Comparison of ENCODE assay signal across 1 cellular context in genomic region chr9:37593877-37594448, GRCh38.
TF ChIP-seq lines count a peak whose summit lies in the region.

No MANE protein-coding gene starts in this region.

TF ChIP-seq in K562, 482 proteins besides CTCF, POLR2A, EP300 and RAD21 (continued from another document):
- TF ChIP-seq CBX8 (IDR thresholded peaks at IDR 0.05; ENCODE audit: borderline replicate concordance, extremely low read depth, low read depth, low read length, poor library complexity, severe bottlenecking) (no peak), CBX1 (IDR thresholded peaks at IDR 0.05; ENCODE audit: low read depth) (no peak), PPARD (CRISPR knock-in tag; IDR thresholded peaks at IDR 0.05) (no peak), MTA1 (IDR thresholded peaks at IDR 0.05; ENCODE audit: borderline replicate concordance) (no peak), NR2C2 (CRISPR knock-in tag; IDR thresholded peaks at IDR 0.05) (no peak), NR2C2 (tag; IDR thresholded peaks at IDR 0.05) (no peak), ZNF717 (CRISPR knock-in tag; IDR thresholded peaks at IDR 0.05) (no peak), MECOM (CRISPR knock-in tag; IDR thresholded peaks at IDR 0.05) (peak; percentile 69), NKRF (IDR thresholded peaks at IDR 0.05; ENCODE audit: borderline replicate concordance) (no peak), ZNF507 (tag; conservative IDR thresholded peaks at IDR 0.05) (no peak), CBX3 (IDR thresholded peaks at IDR 0.05; ENCODE audit: borderline replicate concordance in 1 of 2, low read length in 2 of 2) (no peak), MCM2 (IDR thresholded peaks at IDR 0.05; ENCODE audit: low read depth) (no peak), ILF3 (IDR thresholded peaks at IDR 0.05; ENCODE audit: borderline replicate concordance) (no peak)
- TF ChIP-seq, protein P1, sequence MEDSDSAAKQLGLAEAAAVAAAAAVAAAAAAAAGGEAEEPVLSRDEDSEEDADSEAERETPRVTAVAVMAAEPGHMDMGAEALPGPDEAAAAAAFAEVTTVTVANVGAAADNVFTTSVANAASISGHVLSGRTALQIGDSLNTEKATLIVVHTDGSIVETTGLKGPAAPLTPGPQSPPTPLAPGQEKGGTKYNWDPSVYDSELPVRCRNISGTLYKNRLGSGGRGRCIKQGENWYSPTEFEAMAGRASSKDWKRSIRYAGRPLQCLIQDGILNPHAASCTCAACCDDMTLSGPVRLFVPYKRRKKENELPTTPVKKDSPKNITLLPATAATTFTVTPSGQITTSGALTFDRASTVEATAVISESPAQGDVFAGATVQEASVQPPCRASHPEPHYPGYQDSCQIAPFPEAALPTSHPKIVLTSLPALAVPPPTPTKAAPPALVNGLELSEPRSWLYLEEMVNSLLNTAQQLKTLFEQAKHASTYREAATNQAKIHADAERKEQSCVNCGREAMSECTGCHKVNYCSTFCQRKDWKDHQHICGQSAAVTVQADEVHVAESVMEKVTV (CRISPR knock-in tag; IDR thresholded peaks at IDR 0.05) = no peak
TF ChIP-seq in K562: peak in this region for 16.
